Comparison of ENCODE assay signal across 7 cellular contexts in genomic region chr4:183197140-183197539, GRCh38.
"Had no signal": no experiment of that assay in that cellular context is flagged by ENCODE, and none has a peak within 500 bp of the region (broad histone marks: within the 10 kb centered on the region; RNA-seq: fewer than 3 reads in every experiment).

No MANE protein-coding gene starts in this region.

- H3K4me3 Mint-ChIP-seq: GM23338, H9 had no signal

- FAIRE-seq: H1, H54, HTR-8/SVneo had no signal

- H3K27ac Mint-ChIP-seq: GM23338 had no signal

- DNase-seq: H9, HCEC 1CT, IMR-90 had no signal

- H3K9me3 Mint-ChIP-seq: GM23338, H9 had no signal
